14 cellular contexts compared by ENCODE assay signal in the genomic region with DNA sequence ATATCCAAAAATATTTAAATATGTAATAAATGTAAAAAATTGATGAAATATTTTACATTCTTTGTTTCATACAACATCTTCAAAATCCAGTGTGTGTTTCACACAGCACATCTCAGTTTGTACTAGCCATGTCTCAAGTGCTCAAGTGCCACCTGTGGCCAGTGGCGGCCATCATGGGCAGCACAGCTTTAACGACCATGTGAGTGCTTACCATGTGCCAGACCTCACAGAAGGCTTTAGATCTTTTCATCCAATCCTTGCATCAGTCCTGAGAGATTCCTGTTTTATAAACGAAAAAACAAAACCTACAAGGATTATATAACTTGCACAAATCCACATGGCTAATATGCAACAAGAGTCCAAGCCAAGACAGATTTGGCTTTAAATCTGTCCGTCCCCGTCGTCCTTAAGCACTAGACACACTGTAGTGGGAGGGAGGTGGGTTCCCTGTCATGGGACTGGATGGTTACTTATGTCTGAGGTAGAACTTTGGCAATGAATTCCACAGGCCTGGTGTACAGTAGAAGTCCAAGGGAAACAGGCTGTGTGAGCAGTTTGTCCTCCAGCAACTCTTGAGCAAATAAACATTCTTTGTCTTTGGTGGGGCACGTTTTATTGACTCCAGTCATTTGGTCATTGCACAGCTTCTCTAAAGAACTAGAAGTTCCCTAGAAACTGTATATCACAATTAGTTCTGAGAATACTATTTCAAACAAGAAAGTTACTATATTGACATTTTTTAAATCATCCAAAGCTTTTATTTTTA. TPM values are rescaled to one million over a fixed set of nuclear protein-coding genes. Genes with fewer than 3 reads are reported as not detected.
DNase-seq lines count a peak whose midpoint lies in the region; ATAC-seq and TF ChIP-seq lines count a peak whose summit lies in the region.
"Had no signal": no experiment of that assay in that cellular context is flagged by ENCODE, and none has a peak within 500 bp of the region (broad histone marks: within the 10 kb centered on the region; RNA-seq: fewer than 3 reads in every experiment).

No MANE protein-coding gene starts in this region.

- ATAC-seq in HG03439 (IDR thresholded peaks at IDR 0.05; ENCODE audit: unreplicated experiment): no peak
- ATAC-seq: GM23338 had no signal

- no peaks in the 10 kb centered on the region for H3K27me3 Mint-ChIP-seq in mesothelial cell of epicardium (ENCODE audit: low read depth)
- H3K27me3 Mint-ChIP-seq in glutamatergic neuron (ENCODE audit: unreplicated experiment): no peaks in the 10 kb centered on the region
- H3K27me3 Mint-ChIP-seq: CD4-positive, alpha-beta T cell had no signal

- H3K9me3 Mint-ChIP-seq in mesothelial cell of epicardium (peaks cover 6% of the 10 kb centered on the region), glutamatergic neuron (ENCODE audit: unreplicated experiment) (no peaks in the 10 kb centered on the region)
- H3K9me3 Mint-ChIP-seq: CD4-positive, alpha-beta T cell; GM23338 had no signal

- H3K4me3 ChIP-seq in LNCaP clone FGC (ENCODE audit: low read depth, low read length): no peak overlapping the region
- H3K4me3 ChIP-seq: cardiac muscle cell, GM23338 had no signal

- H3K27ac Mint-ChIP-seq in mesothelial cell of epicardium (peak overlapping the region; percentile 80), glutamatergic neuron (ENCODE audit: unreplicated experiment) (no peak overlapping the region)
- H3K27ac Mint-ChIP-seq: CD4-positive, alpha-beta T cell; GM23338 had no signal

- H3K36me3 Mint-ChIP-seq in mesothelial cell of epicardium (peaks cover 13% of the 10 kb centered on the region), glutamatergic neuron (ENCODE audit: unreplicated experiment) (no peaks in the 10 kb centered on the region)

- DNase-seq in A172 (ENCODE audit: low spot score) (peak; percentile 19), LNCaP clone FGC (ENCODE audit: low read depth) (peak; percentile 54), dermis blood vessel endothelial cell (peak; percentile 88), mesothelial cell of epicardium (ENCODE audit: low spot score in 2 of 2, unreplicated experiment in 2 of 2) (no peak), C1 segment of cervical spinal cord (lab: John Stamatoyannopoulos, UW) (no peak), NCI-H526 (lab: John Stamatoyannopoulos, UW) (no peak), glutamatergic neuron (no peak)
- DNase-seq: activated CD4-positive, alpha-beta T cell treated with anti-CD3 and anti-CD28 coated beads, Interleukin-2, amount 50 U/mL, for 1 hour; CD4-positive, alpha-beta T cell; NCI-H146; stimulated activated naive CD4-positive, alpha-beta T cell treated with Interleukin-2 at 50 U/mL for 16 hours had no signal

- no peak overlapping the region for H3K4me3 Mint-ChIP-seq in mesothelial cell of epicardium
- no peak overlapping the region for H3K4me3 Mint-ChIP-seq in glutamatergic neuron (ENCODE audit: unreplicated experiment)
- H3K4me3 Mint-ChIP-seq: CD4-positive, alpha-beta T cell; GM23338 had no signal

- TF ChIP-seq CTCF in LNCaP clone FGC (IDR thresholded peaks at IDR 0.05; ENCODE audit: control insufficient read depth, extremely low read depth, insufficient read depth): no peak
- TF ChIP-seq CTCF in mesothelial cell of epicardium (IDR thresholded peaks at IDR 0.05; ENCODE audit: unreplicated experiment): no peak
- no peak for TF ChIP-seq CTCF in glutamatergic neuron (IDR thresholded peaks at IDR 0.05; ENCODE audit: partially characterized antibody, unreplicated experiment)

- peaks cover 33% of the 10 kb centered on the region for H3K4me1 Mint-ChIP-seq in mesothelial cell of epicardium
- H3K4me1 Mint-ChIP-seq in glutamatergic neuron (ENCODE audit: low read depth, unreplicated experiment): no peaks in the 10 kb centered on the region
- H3K4me1 Mint-ChIP-seq: GM23338 had no signal

RNA-seq across cellular contexts. Expression of gene F2R, which starts 25.0 kb away (rescaled TPM):
- total RNA-seq in A172 (2014; rRNA removed; shearing (Covaris generic)): 30.5 and 44.6 TPM in 2 replicates
- total RNA-seq in dermis blood vessel endothelial cell (99.4 and 122 TPM in 2 replicates), mesothelial cell of epicardium (34.4 to 35.8 TPM (median 34.4 TPM) in 3 replicates), glutamatergic neuron (ENCODE audit: unreplicated experiment) (59.3 TPM)

Comparison
In these comparisons a context has a peak if more than half of its experiments do, and no peak if none do; other contexts are left out.
1. DNase-seq: peak in A172 (single experiment), LNCaP clone FGC (single experiment) and dermis blood vessel endothelial cell (single experiment); none in mesothelial cell of epicardium (0 of 2), C1 segment of cervical spinal cord (0 of 14), NCI-H526 (0 of 2) and glutamatergic neuron (single experiment).